In genomic region chr11:1854949-1855885, GRCh38 we compare ENCODE assay signal across 10 cellular contexts. TPM values are rescaled to one million over a fixed set of nuclear protein-coding genes. Genes with fewer than 3 reads are reported as not detected.
A peak's percentile ranks its signal among the peaks of the same experiment; 100 is the strongest.
DNase-seq lines count a peak whose midpoint lies in the region; ATAC-seq, FAIRE-seq and TF ChIP-seq lines count a peak whose summit lies in the region.
"Had no signal": no experiment of that assay in that cellular context is flagged by ENCODE, and none has a peak within 500 bp of the region (broad histone marks: within the 10 kb centered on the region; RNA-seq: fewer than 3 reads in every experiment).

No MANE protein-coding gene starts in this region.

- peaks cover 79% of the 10 kb centered on the region for H3K79me2 ChIP-seq in GM12878 (ENCODE audit: control insufficient read depth, insufficient read depth, low read length)

- DNase-seq in GM19240 (ENCODE audit: insufficient read length, low spot score): peak; percentile 86
- DNase-seq in GM12878 (ENCODE audit: low read depth, low spot score): peak; percentile 55
- DNase-seq in NCI-H774 (lab: John Stamatoyannopoulos, UW): no peak
- no peak for DNase-seq in SHP77 (lab: John Stamatoyannopoulos, UW)
- DNase-seq in urothelium cell line (ENCODE audit: low spot score): no peak
- DNase-seq in cerebellar nuclear complex (lab: John Stamatoyannopoulos, UW): no peak

- TF ChIP-seq POLR2A in GM12878 (IDR thresholded peaks at IDR 0.05; ENCODE audit: low read depth, low read length): peak; percentile 27; the same call in 1 of the 2 replicates

- RAD21 ChIA-PET in GM12878 (lab: Charles Lee; ENCODE audit: unreplicated experiment): interaction anchor here (0.7 to 1.2 kb wide), 4 partner anchors 8 to 145 kb away, joined by 3 read pairs; no protein-coding TSS in a partner anchor

- SMC1A ChIA-PET in GM12878 (lab: Charles Lee; ENCODE audit: uncharacterized antibody, unreplicated experiment): interaction anchor here (1.4 to 1.7 kb wide), 3 partner anchors 14 to 161 kb away, joined by 3 to 6 read pairs (median 3); no protein-coding TSS in a partner anchor

- peaks cover 0 to 18% (median 5%) of the 10 kb centered on the region in 11 experiments; a peak in 2 of 22 replicates for H3K27me3 ChIP-seq in BLaER1 treated with 17β-estradiol and CSF1 and Interleukin-3, amounts not matched to agents 10 nM and 100 nM
- no peaks in the 10 kb centered on the region for H3K27me3 ChIP-seq in GM12878 (replicated peaks in 1 of 2; ENCODE audit: control insufficient read depth in 2 of 2, insufficient read depth in 2 of 2, low read length in 1 of 2)

- peaks cover 69 to 78% (median 73%) of the 10 kb centered on the region in 10 experiments for H3K4me1 ChIP-seq in BLaER1 treated with 17β-estradiol and CSF1 and Interleukin-3, amounts not matched to agents 10 nM and 100 nM
- peaks cover 49% of the 10 kb centered on the region for H3K4me1 ChIP-seq in GM12878 (ENCODE audit: control insufficient read depth, insufficient read depth, low read length)

- no peak for TF ChIP-seq CTCF in GM12878 (IDR thresholded peaks at IDR 0.05 in 2 of 3, conservative IDR thresholded peaks at IDR 0.05 in 1 of 3; ENCODE audit: control insufficient read depth in 2 of 3, extremely low read depth in 1 of 3, insufficient read depth in 1 of 3, low read depth in 3 of 3, low read length in 3 of 3)

- FAIRE-seq in GM12878 (lab: Jason Lieb, UNC) (peak; percentile 89), urothelium cell line (lab: Jason Lieb, UNC) (no peak)

- no TSS peak for BruUV-seq in GM12878 (replicated peaks; lab: Mats Ljungman, UMichigan)

- in situ Hi-C loops in GM12878 (cut with MboI): loop anchor here (5.0 to 10.0 kb wide), 2 partner anchors 527 to 1010 kb away; partner anchors contain the start of genes POLR2L and TSPAN4

- peak overlapping the region in 9 of 11 experiments; percentile 15 to 89 (median 56); a peak in 4 of 22 replicates for H3K9ac ChIP-seq in BLaER1 treated with 17β-estradiol and CSF1 and Interleukin-3, amounts not matched to agents 10 nM and 100 nM
- peak overlapping the region; percentile 92 for H3K9ac ChIP-seq in GM12878 (ENCODE audit: control insufficient read depth, insufficient read depth, low read length)

- POLR2A ChIA-PET in GM12878 (lab: Charles Lee): interaction anchor here (0.9 kb wide), 1 partner anchor 39 kb away, joined by 4 read pairs; no protein-coding TSS in a partner anchor

- peak; percentile 21; the same call in 1 of the 2 replicates for TF ChIP-seq RAD21 in GM12878 (IDR thresholded peaks at IDR 0.05; ENCODE audit: insufficient read depth, low read depth, low read length)

- no peaks in the 10 kb centered on the region for H3K36me3 ChIP-seq in BLaER1 treated with 17β-estradiol and CSF1 and Interleukin-3, amounts not matched to agents 10 nM and 100 nM
- peaks cover 1 to 3% of the 10 kb centered on the region in 2 experiments; a peak in 3 of 4 replicates for H3K36me3 ChIP-seq in GM12878 (ENCODE audit: control insufficient read depth in 2 of 2, insufficient read depth in 2 of 2, low read length in 1 of 2)

- peak; percentile 29 for ATAC-seq in HG03342 (IDR thresholded peaks at IDR 0.05; ENCODE audit: unreplicated experiment)
- ATAC-seq in GM12878: peak; percentile 57

- intact Hi-C loops in GM12878 (cut with micrococcal nuclease; ENCODE audit: unreplicated experiment): loop anchor here (5.0 kb wide), 2 partner anchors 527 to 547 kb away; partner anchors contain the start of gene TSSC4

- H3K4me2 ChIP-seq in BLaER1 treated with 17β-estradiol and CSF1 and Interleukin-3, amounts not matched to agents 10 nM and 100 nM: peak overlapping the region; percentile 89 to 100 (median 99)
- H3K4me2 ChIP-seq in GM12878 (ENCODE audit: control insufficient read depth, insufficient read depth): peak overlapping the region; percentile 100

- WGBS in GM12878 (ENCODE audit: insufficient coverage, insufficient replicate concordance, low lambda C conversion rate, missing lambda C conversion rate): 5% methylated on average over 26 of the region's 26 CpGs

- H4K20me1 ChIP-seq in BLaER1 treated with 17β-estradiol and CSF1 and Interleukin-3, amounts not matched to agents 10 nM and 100 nM: peaks cover 0 to 51% (median 16%) of the 10 kb centered on the region in 11 experiments; a peak in 14 of 22 replicates
- peaks cover 17% of the 10 kb centered on the region; the same call in 1 of the 2 replicates for H4K20me1 ChIP-seq in GM12878 (ENCODE audit: control insufficient read depth, insufficient read depth)

- TF ChIP-seq EP300 in GM12878 (IDR thresholded peaks at IDR 0.05; ENCODE audit: borderline replicate concordance in 1 of 2, control insufficient read depth in 1 of 2, low read depth in 2 of 2, low read length in 2 of 2): peak; percentile 84 to 87

- H3K9me3 ChIP-seq in BLaER1 treated with 17β-estradiol and CSF1 and Interleukin-3, amounts not matched to agents 10 nM and 100 nM (replicated peaks in 1 of 11): no peaks in the 10 kb centered on the region
- no peaks in the 10 kb centered on the region for H3K9me3 ChIP-seq in GM12878 (replicated peaks; ENCODE audit: control insufficient read depth, insufficient read depth, low read length)

- H3K27ac ChIP-seq in BLaER1 treated with 17β-estradiol and CSF1 and Interleukin-3, amounts not matched to agents 10 nM and 100 nM: peak overlapping the region in 1 of 11 experiments; percentile 29; a peak in 1 of 22 replicates
- H3K27ac ChIP-seq in GM12878 (ENCODE audit: control insufficient read depth, insufficient read depth): peak overlapping the region; percentile 99

- H2AFZ ChIP-seq in GM12878 (ENCODE audit: control insufficient read depth, low read depth, low read length): no peak overlapping the region

- H3K4me3 ChIP-seq in BLaER1 treated with 17β-estradiol and CSF1 and Interleukin-3, amounts not matched to agents 10 nM and 100 nM: peak overlapping the region in 8 of 10 experiments; percentile 42 to 65 (median 51); a peak in 10 of 20 replicates
- H3K4me3 ChIP-seq in GM12878: peak overlapping the region; percentile 96

- CTCF ChIA-PET in GM12878 (lab: Yijun Ruan, JAX): interaction anchor here (1.1 to 5.5 kb wide), 6 partner anchors 8 to 181 kb away, joined by 3 to 23 read pairs (median 4); no protein-coding TSS in a partner anchor

RNA-seq across cellular contexts. Expression of gene LSP1, which starts 2.3 kb away (rescaled TPM):
- total RNA-seq in GM12878 (2013; cell fraction: nucleolus; rRNA removed): 108 and 116 TPM in 2 replicates
- 374 and 409 TPM in 2 replicates for total RNA-seq in GM12878 (2014; rRNA removed)
- 152 and 171 TPM in 2 replicates for total RNA-seq in GM12878 (2014; rRNA removed; fragmentation: Illumina TruSeq; extraction: Trizol)
- total RNA-seq in GM12878 (2021): 478 and 488 TPM in 2 replicates
- polyA plus RNA-seq in GM12878 (2011; ENCODE audit: low read depth): 194 TPM
- 156 and 283 TPM in 2 replicates for polyA plus RNA-seq in GM12878 (2011; rRNA removed)
- 242 and 323 TPM in 2 replicates for polyA plus RNA-seq in GM12878 (2011; cell fraction: cytosol; rRNA removed)
- polyA plus RNA-seq in GM12878 (2011; cell fraction: nucleus; rRNA removed): 182 and 199 TPM in 2 replicates
- polyA plus RNA-seq in GM12878 (2012): 365 and 472 TPM in 2 replicates
- 109 and 328 TPM in 2 replicates for polyA plus RNA-seq in GM12878 (2014; fragmentation: Illumina TruSeq; extraction: Trizol)
- polyA plus RNA-seq in GM12878 (2014; fragmentation: Nextera tagmentation; extraction: Ambion mirVana): 10 to 100 TPM; 19.2 to 34.2 TPM
- 411 and 535 TPM in 2 replicates for polyA plus RNA-seq in GM12878 (2014; rRNA removed)
- polyA plus RNA-seq in GM12878 (2016; fragmentation: Nextera tagmentation; extraction: Ambion mirVana): 100 to 1,000 TPM; 442 to 487 TPM
- 57.7 and 106 TPM in 2 replicates for polyA minus RNA-seq in GM12878 (2011; rRNA and poly(A)+ RNA removed)
- 52.5 and 54.1 TPM in 2 replicates for polyA minus RNA-seq in GM12878 (2011; cell fraction: cytosol; rRNA and poly(A)+ RNA removed)
- polyA minus RNA-seq in GM12878 (2011; cell fraction: nucleus; rRNA and poly(A)+ RNA removed): 14.3 and 28.3 TPM in 2 replicates
- total RNA-seq: epithelial cell of proximal tubule had no signal

RNA-seq across cellular contexts. Expression of gene TNNI2, which starts 16.4 kb away (rescaled TPM):
- not detected in 2 replicates for total RNA-seq in GM12878 (2013; cell fraction: nucleolus; rRNA removed)
- total RNA-seq in GM12878 (2014; rRNA removed): 0.76 and 0.79 TPM in 2 replicates
- 0.37 TPM in 1 of 2 replicates, not detected in the other for total RNA-seq in GM12878 (2014; rRNA removed; fragmentation: Illumina TruSeq; extraction: Trizol)
- total RNA-seq in GM12878 (2021): 0.38 and 0.61 TPM in 2 replicates
- not detected for polyA plus RNA-seq in GM12878 (2011; ENCODE audit: low read depth)
- 0.35 TPM in 1 of 2 replicates, not detected in the other for polyA plus RNA-seq in GM12878 (2011; rRNA removed)
- polyA plus RNA-seq in GM12878 (2011; cell fraction: cytosol; rRNA removed): 0.17 and 0.24 TPM in 2 replicates
- 0.57 and 0.87 TPM in 2 replicates for polyA plus RNA-seq in GM12878 (2011; cell fraction: nucleus; rRNA removed)
- polyA plus RNA-seq in GM12878 (2012): 0.72 and 0.80 TPM in 2 replicates
- not detected in 2 replicates for polyA plus RNA-seq in GM12878 (2014; fragmentation: Illumina TruSeq; extraction: Trizol)
- under 1 TPM; 0.14 to 0.33 TPM for polyA plus RNA-seq in GM12878 (2014; fragmentation: Nextera tagmentation; extraction: Ambion mirVana)
- 0.37 and 0.56 TPM in 2 replicates for polyA plus RNA-seq in GM12878 (2014; rRNA removed)
- not detected for polyA plus RNA-seq in GM12878 (2016; fragmentation: Nextera tagmentation; extraction: Ambion mirVana)
- 1.1 TPM in 1 of 2 replicates, not detected in the other for polyA minus RNA-seq in GM12878 (2011; rRNA and poly(A)+ RNA removed)
- polyA minus RNA-seq in GM12878 (2011; cell fraction: cytosol; rRNA and poly(A)+ RNA removed): not detected in 2 replicates
- polyA minus RNA-seq in GM12878 (2011; cell fraction: nucleus; rRNA and poly(A)+ RNA removed): not detected in 2 replicates
- total RNA-seq: Daoy, epithelial cell of proximal tubule had no signal

RNA-seq across cellular contexts. Expression of gene SYT8, which starts 20.4 kb away (rescaled TPM):
- not detected in 2 replicates for total RNA-seq in GM12878 (2013; cell fraction: nucleolus; rRNA removed)
- total RNA-seq in GM12878 (2014; rRNA removed): not detected in 2 replicates
- not detected in 2 replicates for total RNA-seq in GM12878 (2014; rRNA removed; fragmentation: Illumina TruSeq; extraction: Trizol)
- 0.19 TPM in 1 of 2 replicates, not detected in the other for total RNA-seq in GM12878 (2021)
- 0.16 TPM for polyA plus RNA-seq in GM12878 (2011; ENCODE audit: low read depth)
- polyA plus RNA-seq in GM12878 (2011; rRNA removed): not detected in 2 replicates
- 0.09 TPM in 1 of 2 replicates, not detected in the other for polyA plus RNA-seq in GM12878 (2011; cell fraction: cytosol; rRNA removed)
- 1.3 and 1.4 TPM in 2 replicates for polyA plus RNA-seq in GM12878 (2011; cell fraction: nucleus; rRNA removed)
- polyA plus RNA-seq in GM12878 (2012): 0.16 and 0.46 TPM in 2 replicates
- polyA plus RNA-seq in GM12878 (2014; fragmentation: Illumina TruSeq; extraction: Trizol): not detected in 2 replicates
- polyA plus RNA-seq in GM12878 (2014; fragmentation: Nextera tagmentation; extraction: Ambion mirVana): not detected
- 0.44 TPM in 1 of 2 replicates, not detected in the other for polyA plus RNA-seq in GM12878 (2014; rRNA removed)
- not detected for polyA plus RNA-seq in GM12878 (2016; fragmentation: Nextera tagmentation; extraction: Ambion mirVana)
- not detected in 2 replicates for polyA minus RNA-seq in GM12878 (2011; rRNA and poly(A)+ RNA removed)
- polyA minus RNA-seq in GM12878 (2011; cell fraction: cytosol; rRNA and poly(A)+ RNA removed): not detected in 2 replicates
- polyA minus RNA-seq in GM12878 (2011; cell fraction: nucleus; rRNA and poly(A)+ RNA removed): 0.19 TPM in 1 of 2 replicates, not detected in the other
- total RNA-seq: Daoy had no signal

RNA-seq across cellular contexts. Expression of gene PRR33, which starts 36.5 kb away (rescaled TPM):
- not detected in 2 replicates for total RNA-seq in GM12878 (2013; cell fraction: nucleolus; rRNA removed)
- total RNA-seq in GM12878 (2014; rRNA removed) (not detected in 2 replicates), GM12878 (2014; rRNA removed; fragmentation: Illumina TruSeq; extraction: Trizol) (not detected in 2 replicates), GM12878 (2021) (not detected in 2 replicates)
- polyA plus RNA-seq in GM12878 (2011; ENCODE audit: low read depth): 3.0 TPM
- polyA plus RNA-seq in GM12878 (2011; rRNA removed) (not detected in 2 replicates), GM12878 (2014; fragmentation: Illumina TruSeq; extraction: Trizol) (not detected in 2 replicates), GM12878 (2014; fragmentation: Nextera tagmentation; extraction: Ambion mirVana) (under 1 TPM in 1 of 2 experiments, not detected in 1; 0.02 TPM), GM12878 (2014; rRNA removed) (0.03 TPM in 2 replicates), GM12878 (2016; fragmentation: Nextera tagmentation; extraction: Ambion mirVana) (1 to 10 TPM in 1 of 2 experiments, under 1 TPM in 1; 0.74 to 1.0 TPM)
- polyA plus RNA-seq in GM12878 (2011; cell fraction: cytosol; rRNA removed): 0.01 TPM in 1 of 2 replicates, not detected in the other
- polyA plus RNA-seq in GM12878 (2011; cell fraction: nucleus; rRNA removed): not detected in 2 replicates
- 6.1 and 10.8 TPM in 2 replicates for polyA plus RNA-seq in GM12878 (2012)
- polyA minus RNA-seq in GM12878 (2011; rRNA and poly(A)+ RNA removed): not detected in 2 replicates
- not detected in 2 replicates for polyA minus RNA-seq in GM12878 (2011; cell fraction: cytosol; rRNA and poly(A)+ RNA removed)
- not detected in 2 replicates for polyA minus RNA-seq in GM12878 (2011; cell fraction: nucleus; rRNA and poly(A)+ RNA removed)
- total RNA-seq: Daoy, epithelial cell of proximal tubule had no signal

Comparison
In these comparisons a context has a peak if more than half of its experiments do, and no peak if none do; other contexts are left out.
1. DNase-seq: peak in GM19240 (single experiment) and GM12878 (single experiment); none in NCI-H774 (single experiment), SHP77 (0 of 2), urothelium cell line (single experiment) and cerebellar nuclear complex (0 of 2).